Comparison of ENCODE assay signal across 11 cellular contexts in the genomic region with DNA sequence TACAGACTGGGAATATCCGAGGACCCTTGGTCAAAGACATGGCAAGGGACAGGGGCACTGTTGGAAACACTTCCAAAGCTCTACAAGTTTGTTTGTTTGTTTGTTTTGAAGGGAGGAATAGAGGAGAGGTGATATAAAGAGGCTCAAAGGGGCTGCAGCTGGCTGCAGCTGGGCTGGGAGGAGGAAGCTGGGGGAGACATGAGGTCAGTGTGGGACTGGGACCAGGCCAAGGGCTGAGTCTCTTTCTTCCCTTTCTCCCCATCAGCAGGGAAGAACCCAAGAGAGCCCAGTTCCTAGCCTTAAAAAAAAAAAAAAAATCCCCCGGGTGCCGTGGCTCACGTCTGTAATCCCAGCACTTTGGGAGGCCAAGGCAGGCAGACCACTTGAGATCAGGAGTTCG. TPM values are rescaled to one million over a fixed set of nuclear protein-coding genes. Genes with fewer than 3 reads are reported as not detected.
A peak's percentile ranks its signal among the peaks of the same experiment; 100 is the strongest.
DNase-seq lines count a peak whose midpoint lies in the region; ATAC-seq lines count a peak whose summit lies in the region.
"Had no signal": no experiment of that assay in that cellular context is flagged by ENCODE, and none has a peak within 500 bp of the region (broad histone marks: within the 10 kb centered on the region; RNA-seq: fewer than 3 reads in every experiment).

No MANE protein-coding gene starts in this region.

- peaks cover 57% of the 10 kb centered on the region for H3K36me3 Mint-ChIP-seq in T-helper 2 cell treated with Interferon-gamma antibody and Interleukin-4, amounts not matched to agents 5 μg/mL and 100 μg/mL, for 36 hours (ENCODE audit: low read depth)
- H3K36me3 Mint-ChIP-seq in activated T-helper 17 cell treated with anti-CD3 and anti-CD28 coated beads, Interleukin-2, amount 50 U/mL, for 72 hours (ENCODE audit: low read depth): peaks cover 96% of the 10 kb centered on the region
- H3K36me3 Mint-ChIP-seq in stimulated activated memory B cell treated with anti-CD40 and anti-IgM and Interleukin-4, amounts not matched to agents 10 μg/mL and 1 μg/mL and 100 μg/mL, for 72 hours: peaks cover 63% of the 10 kb centered on the region

- H3K9me3 Mint-ChIP-seq in T-helper 2 cell treated with Interferon-gamma antibody and Interleukin-4, amounts not matched to agents 5 μg/mL and 100 μg/mL, for 36 hours: no peaks in the 10 kb centered on the region
- no peaks in the 10 kb centered on the region for H3K9me3 Mint-ChIP-seq in activated T-helper 17 cell treated with anti-CD3 and anti-CD28 coated beads, Interleukin-2, amount 50 U/mL, for 72 hours
- H3K9me3 Mint-ChIP-seq in stimulated activated memory B cell treated with anti-CD40 and anti-IgM and Interleukin-4, amounts not matched to agents 10 μg/mL and 1 μg/mL and 100 μg/mL, for 72 hours: no peaks in the 10 kb centered on the region

- DNase-seq in T-helper 2 cell treated with Interferon-gamma antibody and Interleukin-4, amounts not matched to agents 5 μg/mL and 100 μg/mL, for 36 hours (ENCODE audit: low spot score): no peak
- no peak for DNase-seq in T-helper 2 cell
- DNase-seq in hippocampal formation (lab: John Stamatoyannopoulos, UW): peak; percentile 33 to 35
- DNase-seq in NCI-H226: no peak
- DNase-seq: activated CD4-positive, CD25-positive, alpha-beta regulatory T cell treated with anti-CD3 and anti-CD28 coated beads, Interleukin-2, amount 50 U/mL, for 72 hours; brain microvascular endothelial cell; NCI-H2029 had no signal

- H3K4me3 Mint-ChIP-seq in T-helper 2 cell treated with Interferon-gamma antibody and Interleukin-4, amounts not matched to agents 5 μg/mL and 100 μg/mL, for 36 hours: peak overlapping the region; percentile 99
- peak overlapping the region; percentile 97 for H3K4me3 Mint-ChIP-seq in activated T-helper 17 cell treated with anti-CD3 and anti-CD28 coated beads, Interleukin-2, amount 50 U/mL, for 72 hours
- peak overlapping the region; percentile 76 for H3K4me3 Mint-ChIP-seq in stimulated activated memory B cell treated with anti-CD40 and anti-IgM and Interleukin-4, amounts not matched to agents 10 μg/mL and 1 μg/mL and 100 μg/mL, for 72 hours

- H3K27me3 Mint-ChIP-seq in T-helper 2 cell treated with Interferon-gamma antibody and Interleukin-4, amounts not matched to agents 5 μg/mL and 100 μg/mL, for 36 hours (ENCODE audit: low read depth): no peaks in the 10 kb centered on the region
- no peaks in the 10 kb centered on the region for H3K27me3 Mint-ChIP-seq in activated T-helper 17 cell treated with anti-CD3 and anti-CD28 coated beads, Interleukin-2, amount 50 U/mL, for 72 hours
- H3K27me3 Mint-ChIP-seq in stimulated activated memory B cell treated with anti-CD40 and anti-IgM and Interleukin-4, amounts not matched to agents 10 μg/mL and 1 μg/mL and 100 μg/mL, for 72 hours: no peaks in the 10 kb centered on the region

- peak overlapping the region; percentile 82 for H3K27ac Mint-ChIP-seq in T-helper 2 cell treated with Interferon-gamma antibody and Interleukin-4, amounts not matched to agents 5 μg/mL and 100 μg/mL, for 36 hours
- H3K27ac Mint-ChIP-seq in activated T-helper 17 cell treated with anti-CD3 and anti-CD28 coated beads, Interleukin-2, amount 50 U/mL, for 72 hours: peak overlapping the region; percentile 99
- H3K27ac Mint-ChIP-seq in stimulated activated memory B cell treated with anti-CD40 and anti-IgM and Interleukin-4, amounts not matched to agents 10 μg/mL and 1 μg/mL and 100 μg/mL, for 72 hours: peak overlapping the region; percentile 85

- peaks cover 73% of the 10 kb centered on the region for H3K4me1 Mint-ChIP-seq in T-helper 2 cell treated with Interferon-gamma antibody and Interleukin-4, amounts not matched to agents 5 μg/mL and 100 μg/mL, for 36 hours (ENCODE audit: low read depth)
- peaks cover 64% of the 10 kb centered on the region for H3K4me1 Mint-ChIP-seq in activated T-helper 17 cell treated with anti-CD3 and anti-CD28 coated beads, Interleukin-2, amount 50 U/mL, for 72 hours
- peaks cover 86% of the 10 kb centered on the region for H3K4me1 Mint-ChIP-seq in stimulated activated memory B cell treated with anti-CD40 and anti-IgM and Interleukin-4, amounts not matched to agents 10 μg/mL and 1 μg/mL and 100 μg/mL, for 72 hours

- no peak for ATAC-seq in activated T-helper 17 cell treated with anti-CD3 and anti-CD28 coated beads, Interleukin-2, amount 50 U/mL, for 72 hours (replicated peaks)
- no peak for ATAC-seq in stimulated activated memory B cell treated with anti-CD40 and anti-IgM and Interleukin-4, amounts not matched to agents 10 μg/mL and 1 μg/mL and 100 μg/mL, for 72 hours
- ATAC-seq in GM19467 (IDR thresholded peaks at IDR 0.05; ENCODE audit: unreplicated experiment) (no peak), GM21526 (IDR thresholded peaks at IDR 0.05; ENCODE audit: low FRiP score, unreplicated experiment) (no peak)

RNA-seq across cellular contexts. Expression of gene RHOG, which starts 5.0 kb away (rescaled TPM):
- total RNA-seq in activated T-helper 17 cell treated with anti-CD3 and anti-CD28 coated beads, Interleukin-2, amount 50 U/mL, for 72 hours: 100 to 1,000 TPM; 151 to 154 TPM

RNA-seq across cellular contexts. Expression of gene STIM1, which starts 19.7 kb away (rescaled TPM):
- total RNA-seq in activated T-helper 17 cell treated with anti-CD3 and anti-CD28 coated beads, Interleukin-2, amount 50 U/mL, for 72 hours: 10 to 100 TPM; 68.8 to 82.7 TPM

RNA-seq across cellular contexts. Expression of gene PGAP2, which starts 27.4 kb away (rescaled TPM):
- total RNA-seq in activated T-helper 17 cell treated with anti-CD3 and anti-CD28 coated beads, Interleukin-2, amount 50 U/mL, for 72 hours: 10 to 100 TPM; 25.6 to 31.8 TPM

RNA-seq across cellular contexts. Expression of gene NUP98, which starts 38.4 kb away (rescaled TPM):
- total RNA-seq in activated T-helper 17 cell treated with anti-CD3 and anti-CD28 coated beads, Interleukin-2, amount 50 U/mL, for 72 hours: 100 to 1,000 TPM; 126 to 149 TPM

Comparison
In these comparisons a context has a peak if more than half of its experiments do, and no peak if none do; other contexts are left out.
1. DNase-seq: peak in hippocampal formation (2 of 2); none in T-helper 2 cell treated with Interferon-gamma antibody and Interleukin-4, amounts not matched to agents 5 μg/mL and 100 μg/mL, for 36 hours (single experiment), T-helper 2 cell (0 of 5) and NCI-H226 (single experiment).
2. Peak in every context shown above with its lines, with median percentiles within 50 percentile points of each other: H3K27ac Mint-ChIP-seq and H3K4me3 Mint-ChIP-seq.